Comparison of ENCODE assay signal across 29 cellular contexts in the genomic region with DNA sequence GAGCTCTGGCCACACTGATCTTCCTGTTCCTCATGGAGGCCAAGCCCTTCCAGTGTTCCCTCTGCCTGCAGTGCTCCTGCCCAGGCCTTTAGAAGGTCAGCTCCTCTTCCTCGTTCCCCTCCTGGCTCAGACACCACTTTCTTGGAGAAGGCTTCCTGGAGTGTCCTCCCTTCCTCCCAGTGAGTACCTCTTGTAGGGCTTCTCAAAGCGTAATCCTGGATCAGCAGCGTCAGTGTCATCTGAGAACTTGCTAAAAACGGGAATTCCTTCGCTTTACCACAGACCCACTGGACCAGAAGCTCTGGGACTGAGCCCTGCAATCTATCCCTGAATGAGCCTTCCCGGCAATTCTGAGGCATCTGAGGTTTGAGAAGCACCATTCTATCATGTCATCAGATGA. TPM values are rescaled to one million over a fixed set of nuclear protein-coding genes. Genes with fewer than 3 reads are reported as not detected.
DNase-seq lines count a peak whose midpoint lies in the region; ATAC-seq and TF ChIP-seq lines count a peak whose summit lies in the region.
"Had no signal": no experiment of that assay in that cellular context is flagged by ENCODE, and none has a peak within 500 bp of the region (broad histone marks: within the 10 kb centered on the region; RNA-seq: fewer than 3 reads in every experiment).

No MANE protein-coding gene starts in this region.

- no peaks in the 10 kb centered on the region for H3K27me3 ChIP-seq in BLaER1 treated with 17β-estradiol and CSF1 and Interleukin-3, amounts not matched to agents 10 nM and 100 nM
- H3K27me3 ChIP-seq in HL-60 (ENCODE audit: insufficient read depth, poor library complexity, severe bottlenecking): no peaks in the 10 kb centered on the region
- H3K27me3 ChIP-seq: BE2C, SJCRH30 had no signal

- H3K36me3 Mint-ChIP-seq in nephron progenitor cell (ENCODE audit: low read depth): no peaks in the 10 kb centered on the region
- H3K36me3 Mint-ChIP-seq: IgD-negative memory B cell had no signal

- peaks cover 45 to 67% (median 60%) of the 10 kb centered on the region in 10 experiments for H3K4me1 ChIP-seq in BLaER1 treated with 17β-estradiol and CSF1 and Interleukin-3, amounts not matched to agents 10 nM and 100 nM

- peak overlapping the region in 4 of 11 experiments; percentile 20 to 77 (median 48); a peak in 4 of 22 replicates for H3K27ac ChIP-seq in BLaER1 treated with 17β-estradiol and CSF1 and Interleukin-3, amounts not matched to agents 10 nM and 100 nM
- H3K27ac ChIP-seq in HL-60 (replicated peaks): no peak overlapping the region; the same call in 1 of the 2 replicates
- H3K27ac ChIP-seq: GM23248, KMS-11, PC-9, SJCRH30 had no signal

- 0 out of 22 replicates have a peak overlapping the region, but pooled peaks of 2 of the 11 experiments have one; percentile 16 to 22 for H3K9ac ChIP-seq in BLaER1 treated with 17β-estradiol and CSF1 and Interleukin-3, amounts not matched to agents 10 nM and 100 nM
- H3K9ac ChIP-seq: GM23248, KMS-11 had no signal

- ATAC-seq in esophagus mucosa: no peak
- ATAC-seq: Right ventricle myocardium inferior, SK-N-SH treated with all-trans-retinoic acid at 6 μM for 48 hours had no signal

- no peaks in the 10 kb centered on the region for H3K9me3 Mint-ChIP-seq in nephron progenitor cell
- H3K9me3 Mint-ChIP-seq: CD4-positive, CD25-positive, alpha-beta regulatory T cell; H9; IgD-negative memory B cell had no signal

- no peaks in the 10 kb centered on the region for H3K9me3 ChIP-seq in BLaER1 treated with 17β-estradiol and CSF1 and Interleukin-3, amounts not matched to agents 10 nM and 100 nM (replicated peaks in 1 of 11)
- H3K9me3 ChIP-seq: BE2C, SJCRH30 had no signal

- no peak for TF ChIP-seq CTCF in HL-60 (IDR thresholded peaks at IDR 0.05; ENCODE audit: insufficient read depth, low read length)
- TF ChIP-seq CTCF in nephron progenitor cell (IDR thresholded peaks at IDR 0.05): no peak

- DNase-seq in HL-60 (ENCODE audit: low read depth in 1 of 2, low spot score in 1 of 2) (peak; percentile 26 to 67), amniotic epithelial cell (ENCODE audit: low read depth) (peak; percentile 35), nephron progenitor cell (no peak), ureter (ENCODE audit: low spot score) (no peak), NCI-H524 treated with DMSO at 0.1 percent for 48 hours (lab: John Stamatoyannopoulos, UW) (no peak)
- no peak for DNase-seq in stimulated activated CD4-positive, alpha-beta T cell treated with anti-CD3 and anti-CD28 coated beads, Interleukin-2, amount 100 ng/mL, for 48 hours
- DNase-seq: 8988T; ACHN; BE2C; CD4-positive, CD25-positive, alpha-beta regulatory T cell; GM23248; H9; NCI-H1092; NCI-H1417 treated with DMSO at 0.1 percent for 48 hours; NCI-H1694 treated with DMSO at 0.1 percent for 48 hours; NCI-H2081 treated with DMSO at 0.1 percent for 48 hours; NCI-H2171; NCI-H226; NCI-H510A treated with DMSO at 0.1 percent for 48 hours; NCI-H748 treated with DMSO at 0.1 percent for 48 hours; NK-92 treated with Interleukin-12 subunit alpha and Interleukin-12 subunit beta, amount 100 ng/mL, for 24 hours; PC-9 had no signal

- H3K4me2 ChIP-seq in BLaER1 treated with 17β-estradiol and CSF1 and Interleukin-3, amounts not matched to agents 10 nM and 100 nM: peak overlapping the region in 10 of 11 experiments; percentile 16 to 99 (median 97); a peak in 17 of 22 replicates
- H3K4me2 ChIP-seq: KMS-11, PC-9 had no signal

- peak overlapping the region; percentile 37 for H3K4me3 Mint-ChIP-seq in nephron progenitor cell
- H3K4me3 Mint-ChIP-seq: H9 had no signal

- H3K4me1 Mint-ChIP-seq in nephron progenitor cell: peaks cover 65% of the 10 kb centered on the region

- peaks cover 31% of the 10 kb centered on the region for H3K27me3 Mint-ChIP-seq in nephron progenitor cell (ENCODE audit: low read depth, poor library complexity)

- H3K4me3 ChIP-seq in BLaER1 treated with 17β-estradiol and CSF1 and Interleukin-3, amounts not matched to agents 10 nM and 100 nM: no peak overlapping the region
- H3K4me3 ChIP-seq in HL-60 (replicated peaks; ENCODE audit: insufficient read depth, low read length): no peak overlapping the region; the same call in 1 of the 2 replicates
- H3K4me3 ChIP-seq: GM23248, PC-9, SJCRH30 had no signal

- H3K36me3 ChIP-seq in BLaER1 treated with 17β-estradiol and CSF1 and Interleukin-3, amounts not matched to agents 10 nM and 100 nM: no peaks in the 10 kb centered on the region
- H3K36me3 ChIP-seq: BE2C, SJCRH30 had no signal

- peak overlapping the region; percentile 94 for H3K27ac Mint-ChIP-seq in nephron progenitor cell
- H3K27ac Mint-ChIP-seq: CD4-positive, CD25-positive, alpha-beta regulatory T cell; H9 had no signal

- H4K20me1 ChIP-seq in BLaER1 treated with 17β-estradiol and CSF1 and Interleukin-3, amounts not matched to agents 10 nM and 100 nM: no peaks in the 10 kb centered on the region; a peak in 1 of 22 replicates

RNA-seq across cellular contexts. Expression of gene PDZD7, which starts 3.6 kb away (rescaled TPM):
- total RNA-seq in ureter (0.18 TPM), esophagus mucosa (0.04 TPM)

RNA-seq across cellular contexts. Expression of gene SFXN3, which starts 3.8 kb away (rescaled TPM):
- total RNA-seq in ureter: 36.8 TPM
- total RNA-seq in esophagus mucosa: 4.9 TPM

RNA-seq across cellular contexts. Expression of gene LZTS2, which starts 27.7 kb away (rescaled TPM):
- total RNA-seq in ureter (63.6 TPM), esophagus mucosa (23.0 TPM)

RNA-seq across cellular contexts. Expression of gene KAZALD1, which starts 34.5 kb away (rescaled TPM):
- 3.4 TPM for total RNA-seq in ureter
- 4.1 TPM for total RNA-seq in esophagus mucosa
- total RNA-seq: CD4-positive, CD25-positive, alpha-beta regulatory T cell had no signal

RNA-seq across cellular contexts. Expression of gene TWNK, which starts 39.9 kb away (rescaled TPM):
- total RNA-seq in ureter (13.7 TPM), esophagus mucosa (5.7 TPM)

Comparison
In these comparisons a context has a peak if more than half of its experiments do, and no peak if none do; other contexts are left out.
1. DNase-seq: peak in HL-60 (2 of 2) and amniotic epithelial cell (single experiment); none in nephron progenitor cell (single experiment), stimulated activated CD4-positive, alpha-beta T cell treated with anti-CD3 and anti-CD28 coated beads, Interleukin-2, amount 100 ng/mL, for 48 hours (0 of 2), ureter (single experiment) and NCI-H524 treated with DMSO at 0.1 percent for 48 hours (single experiment).